8 cellular contexts compared by ENCODE assay signal in genomic region chr2:174486614-174487535, GRCh38.
DNase-seq lines count a peak whose midpoint lies in the region; ATAC-seq and TF ChIP-seq lines count a peak whose summit lies in the region.

TSS of gene GPR155 (minus strand) at chr2:174487029. CDS start at chr2:174481956, 5,073 bp downstream.

- peak; percentile 97 for DNase-seq in AG09319 (ENCODE audit: extremely low read depth, low read depth)
- DNase-seq in NCI-H345 treated with DMSO at 0.1 percent for 48 hours (lab: John Stamatoyannopoulos, UW; ENCODE audit: unreplicated experiment): peak; percentile 82
- DNase-seq in activated CD4-positive, CD25-positive, alpha-beta regulatory T cell (lab: John Stamatoyannopoulos, UW): peak; percentile 94 to 97 (median 96)
- peak; percentile 43 to 51 for DNase-seq in central memory CD8-positive, alpha-beta T cell (ENCODE audit: low spot score in 2 of 2)
- peak; percentile 100 for DNase-seq in islet precursor cell
- DNase-seq in stimulated activated CD4-positive, alpha-beta T cell treated with anti-CD3 and anti-CD28 coated beads, Interleukin-12 subunit alpha, Interleukin-12 subunit beta, amount 100 ng/mL, for 4 hours: peak; percentile 99

- H3K27me3 Mint-ChIP-seq in central memory CD8-positive, alpha-beta T cell: no peaks in the 10 kb centered on the region

- H3K4me1 Mint-ChIP-seq in central memory CD8-positive, alpha-beta T cell: peaks cover 58% of the 10 kb centered on the region

- H3K9me3 Mint-ChIP-seq in central memory CD8-positive, alpha-beta T cell: no peaks in the 10 kb centered on the region

- peak within 1 kb of the TSS; percentile 92 for H3K4me3 Mint-ChIP-seq in central memory CD8-positive, alpha-beta T cell

- H3K36me3 Mint-ChIP-seq in central memory CD8-positive, alpha-beta T cell (ENCODE audit: insufficient read depth): peaks cover 11% of the 10 kb centered on the region

- ATAC-seq in GM19023 (IDR thresholded peaks at IDR 0.05; ENCODE audit: unreplicated experiment): peak; percentile 90
- ATAC-seq in HG03196 (IDR thresholded peaks at IDR 0.05; ENCODE audit: unreplicated experiment): peak; percentile 86
- ATAC-seq in central memory CD8-positive, alpha-beta T cell (replicated peaks; ENCODE audit: extremely low read depth, poor library complexity, severe bottlenecking): peak; percentile 57

- peak within 1 kb of the TSS; percentile 90 for H3K27ac Mint-ChIP-seq in central memory CD8-positive, alpha-beta T cell (ENCODE audit: low read depth)

- no peak; the same call in none of the 2 replicates for TF ChIP-seq CTCF in AG09319 (IDR thresholded peaks at IDR 0.05; ENCODE audit: low read depth, low read length)

Comparison
In these comparisons a context has a peak if more than half of its experiments do, and no peak if none do; other contexts are left out.
1. Peak in every context shown above with its lines: DNase-seq and ATAC-seq.
2. DNase-seq: peak in every context shown above with its lines; median percentile 100 in islet precursor cell; 99 in stimulated activated CD4-positive, alpha-beta T cell treated with anti-CD3 and anti-CD28 coated beads, Interleukin-12 subunit alpha, Interleukin-12 subunit beta, amount 100 ng/mL, for 4 hours; 97 in AG09319; 96 in activated CD4-positive, CD25-positive, alpha-beta regulatory T cell; 82 in NCI-H345 treated with DMSO at 0.1 percent for 48 hours; 47 in central memory CD8-positive, alpha-beta T cell.